ENCODE assay signal across 25 cellular contexts in the genomic region with DNA sequence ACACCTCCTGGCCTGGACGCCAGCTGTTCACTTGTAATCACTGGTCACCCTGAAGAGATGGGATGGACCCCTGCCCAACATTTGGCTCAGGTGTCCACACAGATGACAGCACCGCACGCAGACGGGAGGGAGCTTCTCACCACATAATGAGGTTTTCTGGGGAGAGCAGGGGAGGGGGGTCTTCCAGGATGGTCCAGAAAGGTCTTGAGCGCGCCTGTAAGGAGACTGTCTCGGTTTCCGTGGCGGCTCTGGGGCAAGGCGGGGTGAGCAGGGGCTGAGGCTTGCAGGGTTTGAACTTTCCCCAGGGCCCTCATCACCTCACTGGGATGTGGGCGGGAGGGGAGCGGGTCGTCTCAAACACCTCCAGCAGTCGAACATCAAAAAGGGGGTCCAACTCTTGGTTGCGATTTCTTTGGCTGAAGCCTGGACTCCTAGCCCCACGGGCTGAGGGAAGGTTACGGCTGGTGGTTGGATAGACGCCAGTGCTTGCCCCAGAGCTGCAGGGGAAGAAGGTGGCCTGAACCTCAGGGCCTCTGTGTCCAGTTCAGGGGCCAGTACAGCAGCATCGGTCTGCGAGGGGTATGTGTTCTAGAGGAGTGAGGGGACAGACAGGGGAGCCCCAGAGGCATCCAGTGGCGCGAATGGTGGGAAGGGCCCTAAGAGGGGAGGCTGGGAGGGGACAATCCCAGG. TPM values are rescaled to one million over a fixed set of nuclear protein-coding genes. Genes with fewer than 3 reads are reported as not detected.
DNase-seq lines count a peak whose midpoint lies in the region; ATAC-seq, FAIRE-seq and TF ChIP-seq lines count a peak whose summit lies in the region.
"Had no signal": no experiment of that assay in that cellular context is flagged by ENCODE, and none has a peak within 500 bp of the region (broad histone marks: within the 10 kb centered on the region; RNA-seq: fewer than 3 reads in every experiment).

No MANE protein-coding gene starts in this region.

- H3K36me3 Mint-ChIP-seq in chondrocyte (ENCODE audit: low read depth), result peaks cover 2% of the 10 kb centered on the region
- H3K36me3 Mint-ChIP-seq: activated naive CD4-positive, alpha-beta T cell treated with anti-CD3 and anti-CD28 coated beads, Interleukin-2, amount 10 ng/mL, durations not matched to agents 7 days and 5 days had no signal

- H3K9me3 Mint-ChIP-seq in chondrocyte (ENCODE audit: low read depth), result no peaks in the 10 kb centered on the region
- H3K9me3 Mint-ChIP-seq: activated naive CD4-positive, alpha-beta T cell treated with anti-CD3 and anti-CD28 coated beads, Interleukin-2, amount 10 ng/mL, durations not matched to agents 7 days and 5 days; activated T-cell treated with anti-CD3 and anti-CD28 coated beads, Interleukin-2, amount 50 U/mL, for 72 hours; CD4-positive, alpha-beta T cell had no signal

- H3K4me3 ChIP-seq in HEK293 (ENCODE audit: low read depth, low read length) (no peak overlapping the region), small intestine (ENCODE audit: low read depth in 1 of 2, low read length in 2 of 2) (no peak overlapping the region)
- H3K4me3 ChIP-seq: GM12878, SJSA1 had no signal

- H3K36me3 ChIP-seq in HEK293 (ENCODE audit: control insufficient read depth in 2 of 2, insufficient read depth in 1 of 2, low read length in 2 of 2), result peaks cover 0 to 30% of the 10 kb centered on the region in 2 experiments; a peak in 1 of 3 replicates
- H3K36me3 ChIP-seq in small intestine (ENCODE audit: control insufficient read depth in 2 of 2, insufficient read depth in 2 of 2, low read length in 2 of 2), result peaks cover 2 to 5% of the 10 kb centered on the region in 2 donors
- H3K36me3 ChIP-seq: SJSA1 had no signal

- DNase-seq in chondrocyte (ENCODE audit: low spot score), result peak; percentile 76
- DNase-seq in left colon, result no peak
- DNase-seq in small intestine, result no peak
- DNase-seq in urothelium cell line (ENCODE audit: low spot score), result no peak
- no peak for DNase-seq in NCI-H526 treated with DMSO at 0.1 percent for 48 hours (lab: John Stamatoyannopoulos, UW)
- no peak for DNase-seq in ACHN
- no peak for DNase-seq in NCI-H226
- DNase-seq: activated CD4-positive, CD25-positive, alpha-beta regulatory T cell; activated naive CD4-positive, alpha-beta T cell treated with anti-CD3 and anti-CD28 coated beads, Interleukin-2, amount 10 ng/mL, durations not matched to agents 7 days and 5 days; activated T-cell treated with anti-CD3 and anti-CD28 coated beads, Interleukin-2, amount 50 U/mL, for 72 hours; anterior cingulate cortex; CD4-positive, alpha-beta T cell; EL; GOT3; NCI-H1048; NCI-H2171 treated with DMSO at 0.1 percent for 48 hours; NCI-H524 treated with DMSO at 0.1 percent for 48 hours; stimulated activated CD4-positive, alpha-beta T cell treated with anti-CD3 and anti-CD28 coated beads, Interleukin-4, amount 100 ng/mL, for 24 hours; stimulated activated naive CD4-positive, alpha-beta T cell had no signal

- peaks cover 2% of the 10 kb centered on the region for H3K27me3 Mint-ChIP-seq in chondrocyte (ENCODE audit: low read depth)
- H3K27me3 Mint-ChIP-seq: activated naive CD4-positive, alpha-beta T cell treated with anti-CD3 and anti-CD28 coated beads, Interleukin-2, amount 10 ng/mL, durations not matched to agents 7 days and 5 days; CD4-positive, alpha-beta T cell; progenitor cell of endocrine pancreas had no signal

- H3K9me3 ChIP-seq in HEK293 (ENCODE audit: control insufficient read depth, insufficient read depth, low read depth, low read length) (no peaks in the 10 kb centered on the region), small intestine (ENCODE audit: control insufficient read depth, low read depth) (no peaks in the 10 kb centered on the region)
- H3K9me3 ChIP-seq: SJSA1 had no signal

- no peak for FAIRE-seq in small intestine (lab: Jason Lieb, UNC)
- FAIRE-seq in urothelium cell line (lab: Jason Lieb, UNC), result no peak
- FAIRE-seq: endothelial cell of umbilical vein, GM12878 had no signal

- no peaks in the 10 kb centered on the region for H3K4me1 Mint-ChIP-seq in chondrocyte (ENCODE audit: low read depth)
- H3K4me1 Mint-ChIP-seq: activated naive CD4-positive, alpha-beta T cell treated with anti-CD3 and anti-CD28 coated beads, Interleukin-2, amount 10 ng/mL, durations not matched to agents 7 days and 5 days had no signal

- ATAC-seq in left colon, result peak; percentile 2
- ATAC-seq: activated T-cell treated with anti-CD3 and anti-CD28 coated beads, Interleukin-2, amount 50 U/mL, for 72 hours; GM12878; sciatic nerve had no signal

- POLR2A ChIA-PET in HEK293 (lab: Yijun Ruan, JAX), result no interaction called here

- H3K27ac Mint-ChIP-seq in chondrocyte (ENCODE audit: unreplicated experiment), result no peak overlapping the region
- H3K27ac Mint-ChIP-seq: activated naive CD4-positive, alpha-beta T cell treated with anti-CD3 and anti-CD28 coated beads, Interleukin-2, amount 10 ng/mL, durations not matched to agents 7 days and 5 days; activated T-cell treated with anti-CD3 and anti-CD28 coated beads, Interleukin-2, amount 50 U/mL, for 72 hours; CD4-positive, alpha-beta T cell had no signal

- H3K27me3 ChIP-seq in small intestine (ENCODE audit: control insufficient read depth in 2 of 2, insufficient read depth in 2 of 2, low read length in 2 of 2), result no peaks in the 10 kb centered on the region

- H3K4me3 Mint-ChIP-seq in chondrocyte (ENCODE audit: unreplicated experiment), result no peak overlapping the region
- H3K4me3 Mint-ChIP-seq: activated naive CD4-positive, alpha-beta T cell treated with anti-CD3 and anti-CD28 coated beads, Interleukin-2, amount 10 ng/mL, durations not matched to agents 7 days and 5 days; activated T-cell treated with anti-CD3 and anti-CD28 coated beads, Interleukin-2, amount 50 U/mL, for 72 hours; CD4-positive, alpha-beta T cell had no signal

- no peak overlapping the region for H3K27ac ChIP-seq in HEK293 (ENCODE audit: extremely low read depth, low read depth, low read length)
- peak overlapping the region; percentile 30 to 58 for H3K27ac ChIP-seq in small intestine (ENCODE audit: low read depth in 1 of 2, low read length in 1 of 2)
- H3K27ac ChIP-seq: SJSA1 had no signal

- intact Hi-C loops in left colon (cut with DNase I, micrococcal nuclease), result no loop called here

- 79 to 82% (median 79%) methylated on average over 18 to 22 of the region's 22 CpGs for WGBS in small intestine, 3 donors

- H3K4me1 ChIP-seq in HEK293 (ENCODE audit: control insufficient read depth, insufficient read depth, low read length) (no peaks in the 10 kb centered on the region), small intestine (ENCODE audit: control insufficient read depth in 2 of 2, insufficient read depth in 1 of 2, low read depth in 1 of 2, low read length in 1 of 2) (no peaks in the 10 kb centered on the region)
- H3K4me1 ChIP-seq: SJSA1 had no signal

- CTCF ChIA-PET in HEK293 (lab: Yijun Ruan, JAX), result interaction anchor here (0.6 to 1.6 kb wide), 2 partner anchors 14 to 16 kb away, joined by 3 to 4 read pairs; no protein-coding TSS in a partner anchor

- TF ChIP-seq CTCF in HEK293 (tag by site-specific recombination; IDR thresholded peaks at IDR 0.05), result no peak
- TF ChIP-seq CTCF in chondrocyte (IDR thresholded peaks at IDR 0.05), result no peak

- in situ Hi-C loops in ACHN (cut with HindIII; ENCODE audit: low pct_ligation_motif_present, low pct_unique_long_range_greater_than_20kb, low sequenced_read_pairs), result no loop called here

TF ChIP-seq in HEK293, 187 proteins besides CTCF, POLR2A, EP300 and RAD21:
- TF ChIP-seq ZBTB48 (tag by site-specific recombination; IDR thresholded peaks at IDR 0.05) (no peak), ZNF600 (tag by site-specific recombination; IDR thresholded peaks at IDR 0.05) (0 out of 2 replicates have a peak, but pooled peaks have one; percentile 9), ZNF624 (tag by site-specific recombination; IDR thresholded peaks at IDR 0.05) (no peak)

RNA-seq across cellular contexts. Expression of a gene that starts 53.8 kb away (rescaled TPM):
- total RNA-seq in chondrocyte (4.8 to 7.8 TPM (median 5.1 TPM) in 3 replicates), left colon (10 to 100 TPM; 60.7 to 67.8 TPM)
- 100 to 1,000 TPM in 2 of 3 donors, 10 to 100 TPM in 1; 44.2 to 252 (median 206) TPM for polyA plus RNA-seq in small intestine
